17 cellular contexts compared by ENCODE assay signal in genomic region chr15:71333839-71334238, GRCh38.
DNase-seq lines count a peak whose midpoint lies in the region; ATAC-seq and TF ChIP-seq lines count a peak whose summit lies in the region.
"Had no signal": no experiment of that assay in that cellular context is flagged by ENCODE, and none has a peak within 500 bp of the region (broad histone marks: within the 10 kb centered on the region; RNA-seq: fewer than 3 reads in every experiment).

No MANE protein-coding gene starts in this region.

- H2AFZ ChIP-seq in IMR-90 (replicated peaks; ENCODE audit: low read length, poor library complexity): no peak overlapping the region

- no peak overlapping the region for H3K4me3 Mint-ChIP-seq in CD4-positive, CD25-positive, alpha-beta regulatory T cell
- H3K4me3 Mint-ChIP-seq in nephron: no peak overlapping the region
- H3K4me3 Mint-ChIP-seq: effector memory CD8-positive, alpha-beta T cell; stimulated activated memory B cell treated with anti-CD40 and anti-IgM and Interleukin-4, amounts not matched to agents 10 μg/mL and 1 μg/mL and 100 μg/mL, for 72 hours had no signal

- intact Hi-C loops in IMR-90 (cut with micrococcal nuclease): loop anchor here (5.0 kb wide), 1 partner anchor 217 kb away; the partner anchor contains the start of gene THSD4

- CTCF ChIA-PET in IMR-90 (lab: Yijun Ruan, JAX): interaction anchor here (1.9 kb wide), 1 partner anchor 32 kb away, joined by 4 read pairs; no protein-coding TSS in a partner anchor

- H3K4ac ChIP-seq in IMR-90 (ENCODE audit: low read depth, low read length): peak overlapping the region; percentile 99; the same call in 1 of the 2 replicates

- H3K14ac ChIP-seq in IMR-90 (replicated peaks; ENCODE audit: low read depth, low read length): peak overlapping the region; percentile 98

- peak overlapping the region; percentile 83; the same call in 1 of the 2 replicates for H3K9ac ChIP-seq in IMR-90 (ENCODE audit: low read depth, low read length)

- dilution Hi-C loops in IMR-90 (cut with HindIII; ENCODE audit: low sequenced_read_pairs, unreplicated experiment): no loop called here

- TF ChIP-seq POLR2A in IMR-90 (IDR thresholded peaks at IDR 0.05; ENCODE audit: low read depth, low read length): no peak

- WGBS in IMR-90 (ENCODE audit: extremely low coverage in 2 of 2, insufficient read length in 1 of 2), 2 experiments: no CpG with 5 or more reads among the region's 3 CpGs

- POLR2A ChIA-PET in IMR-90 (lab: Charles Lee; ENCODE audit: unreplicated experiment): no interaction called here

- H3K9me1 ChIP-seq in IMR-90 (ENCODE audit: insufficient read depth, low read length): peaks cover 56% of the 10 kb centered on the region

- H2BK120ac ChIP-seq in IMR-90 (ENCODE audit: low read depth, low read length): peak overlapping the region; percentile 100

- peak overlapping the region; percentile 99 for H2BK20ac ChIP-seq in IMR-90 (ENCODE audit: low read depth, low read length)

- no TSS peak for BruUV-seq in IMR-90 (replicated peaks; lab: Mats Ljungman, UMichigan)

- TF ChIP-seq CTCF in IMR-90 (conservative IDR thresholded peaks at IDR 0.05; ENCODE audit: low read depth, low read length): no peak
- no peak for TF ChIP-seq CTCF in brain microvascular endothelial cell (IDR thresholded peaks at IDR 0.05; ENCODE audit: low read depth, low read length, missing control alignments)
- no peak for TF ChIP-seq CTCF in nephron (IDR thresholded peaks at IDR 0.05; ENCODE audit: unreplicated experiment in 3 of 3)

- no peak for ATAC-seq in CD4-positive, CD25-positive, alpha-beta regulatory T cell (ENCODE audit: low read depth in 2 of 2)
- ATAC-seq in IMR-90 (ENCODE audit: low read depth) (peak; percentile 70), HG02588 (IDR thresholded peaks at IDR 0.05; ENCODE audit: unreplicated experiment) (no peak), GM19395 (IDR thresholded peaks at IDR 0.05; ENCODE audit: unreplicated experiment) (no peak)
- ATAC-seq: effector memory CD8-positive, alpha-beta T cell; stimulated activated memory B cell treated with anti-CD40 and anti-IgM and Interleukin-4, amounts not matched to agents 10 μg/mL and 1 μg/mL and 100 μg/mL, for 72 hours had no signal

- H3K27me3 ChIP-seq in CD4-positive, CD25-positive, alpha-beta regulatory T cell (ENCODE audit: control insufficient read depth, insufficient read depth, low read length): no peaks in the 10 kb centered on the region
- H3K27me3 ChIP-seq in IMR-90 (ENCODE audit: control insufficient read depth, insufficient read depth, low read length) (no peaks in the 10 kb centered on the region), brain microvascular endothelial cell (replicated peaks) (no peaks in the 10 kb centered on the region)

- H4K5ac ChIP-seq in IMR-90 (ENCODE audit: low read depth, low read length): peak overlapping the region; percentile 100; the same call in 1 of the 2 replicates

- peaks cover 0 to 6% (median 0%) of the 10 kb centered on the region in 4 donors for H3K4me1 Mint-ChIP-seq in CD4-positive, CD25-positive, alpha-beta regulatory T cell
- H3K4me1 Mint-ChIP-seq in nephron: peaks cover 78% of the 10 kb centered on the region
- H3K4me1 Mint-ChIP-seq: stimulated activated memory B cell treated with anti-CD40 and anti-IgM and Interleukin-4, amounts not matched to agents 10 μg/mL and 1 μg/mL and 100 μg/mL, for 72 hours had no signal

- H4K20me1 ChIP-seq in IMR-90 (ENCODE audit: insufficient read depth, low read length): no peaks in the 10 kb centered on the region

- peak overlapping the region; percentile 100 for H4K91ac ChIP-seq in IMR-90 (ENCODE audit: insufficient read depth, low read depth, low read length)

- peak overlapping the region; percentile 100 for H2BK5ac ChIP-seq in IMR-90 (ENCODE audit: low read depth, low read length, poor library complexity, severe bottlenecking)

- H3K9me3 Mint-ChIP-seq in CD4-positive, CD25-positive, alpha-beta regulatory T cell: peaks cover 0 to 3% (median 0%) of the 10 kb centered on the region in 7 donors
- no peaks in the 10 kb centered on the region for H3K9me3 Mint-ChIP-seq in nephron
- H3K9me3 Mint-ChIP-seq: effector memory CD8-positive, alpha-beta T cell; stimulated activated memory B cell treated with anti-CD40 and anti-IgM and Interleukin-4, amounts not matched to agents 10 μg/mL and 1 μg/mL and 100 μg/mL, for 72 hours had no signal

- H2AK5ac ChIP-seq in IMR-90 (ENCODE audit: low read depth, low read length): peak overlapping the region; percentile 99

- no peak overlapping the region for H3K27ac ChIP-seq in CD4-positive, CD25-positive, alpha-beta regulatory T cell (ENCODE audit: insufficient read depth, low read length, poor library complexity, severe bottlenecking)
- H3K27ac ChIP-seq in IMR-90 (ENCODE audit: insufficient read depth, low read length) (peak overlapping the region; percentile 100), brain microvascular endothelial cell (peak overlapping the region; percentile 53)

- peak overlapping the region; percentile 96 for H3K23ac ChIP-seq in IMR-90 (ENCODE audit: low read depth, low read length)

- H3K36me3 ChIP-seq in CD4-positive, CD25-positive, alpha-beta regulatory T cell (ENCODE audit: control insufficient read depth, insufficient read depth, low read length): no peaks in the 10 kb centered on the region
- H3K36me3 ChIP-seq in IMR-90 (ENCODE audit: control insufficient read depth, insufficient read depth, low read length) (peaks cover 18% of the 10 kb centered on the region), brain microvascular endothelial cell (replicated peaks) (no peaks in the 10 kb centered on the region)

- no peaks in the 10 kb centered on the region for H3K27me3 Mint-ChIP-seq in CD4-positive, CD25-positive, alpha-beta regulatory T cell
- H3K27me3 Mint-ChIP-seq in nephron (ENCODE audit: low read depth): peaks cover 3% of the 10 kb centered on the region
- H3K27me3 Mint-ChIP-seq: stimulated activated memory B cell treated with anti-CD40 and anti-IgM and Interleukin-4, amounts not matched to agents 10 μg/mL and 1 μg/mL and 100 μg/mL, for 72 hours had no signal

- no peak for TF ChIP-seq RAD21 in IMR-90 (IDR thresholded peaks at IDR 0.05; ENCODE audit: low read length)

- no peaks in the 10 kb centered on the region for H3K4me1 ChIP-seq in CD4-positive, CD25-positive, alpha-beta regulatory T cell (ENCODE audit: control insufficient read depth, insufficient read depth, low read length, poor library complexity, severe bottlenecking)
- H3K4me1 ChIP-seq in IMR-90 (ENCODE audit: control insufficient read depth, insufficient read depth, low read length): peaks cover 65% of the 10 kb centered on the region

- peak overlapping the region; percentile 100 for H3K18ac ChIP-seq in IMR-90 (ENCODE audit: low read depth, low read length)

- no peaks in the 10 kb centered on the region for H3K36me3 Mint-ChIP-seq in CD4-positive, CD25-positive, alpha-beta regulatory T cell
- no peaks in the 10 kb centered on the region for H3K36me3 Mint-ChIP-seq in nephron (ENCODE audit: low read depth)
- H3K36me3 Mint-ChIP-seq: stimulated activated memory B cell treated with anti-CD40 and anti-IgM and Interleukin-4, amounts not matched to agents 10 μg/mL and 1 μg/mL and 100 μg/mL, for 72 hours had no signal

- H2BK15ac ChIP-seq in IMR-90 (ENCODE audit: low read depth, low read length): peak overlapping the region; percentile 99; the same call in 2 of the 3 replicates

- H3K4me3 ChIP-seq in CD4-positive, CD25-positive, alpha-beta regulatory T cell (ENCODE audit: low read depth, low read length): no peak overlapping the region
- no peak overlapping the region for H3K4me3 ChIP-seq in IMR-90 (ENCODE audit: insufficient read depth, low read depth, low read length)
- H3K4me3 ChIP-seq in brain microvascular endothelial cell (ENCODE audit: low read depth, low read length): no peak overlapping the region

- peak overlapping the region; percentile 70; the same call in 1 of the 2 replicates for H3K4me2 ChIP-seq in IMR-90 (ENCODE audit: low read depth, low read length)

- no peaks in the 10 kb centered on the region for H3K9me3 ChIP-seq in CD4-positive, CD25-positive, alpha-beta regulatory T cell (ENCODE audit: control insufficient read depth in 2 of 2, low read length in 2 of 2)
- H3K9me3 ChIP-seq in IMR-90 (ENCODE audit: control insufficient read depth, insufficient read depth, low read length): no peaks in the 10 kb centered on the region

- H3K27ac Mint-ChIP-seq in CD4-positive, CD25-positive, alpha-beta regulatory T cell: peak overlapping the region in 2 of 3 donors; percentile 23 to 29
- peak overlapping the region; percentile 85 for H3K27ac Mint-ChIP-seq in nephron
- H3K27ac Mint-ChIP-seq: effector memory CD8-positive, alpha-beta T cell; progenitor cell of endocrine pancreas; stimulated activated memory B cell treated with anti-CD40 and anti-IgM and Interleukin-4, amounts not matched to agents 10 μg/mL and 1 μg/mL and 100 μg/mL, for 72 hours had no signal

- peaks cover 27 to 65% of the 10 kb centered on the region in 2 experiments for H3K79me1 ChIP-seq in IMR-90 (ENCODE audit: low read depth in 1 of 2, low read length in 2 of 2)

- peak overlapping the region; percentile 94 for H3K56ac ChIP-seq in IMR-90 (ENCODE audit: extremely low read depth, insufficient read depth, low read length)

- peak in 1 of 3 donors; percentile 2 for DNase-seq in CD4-positive, CD25-positive, alpha-beta regulatory T cell
- DNase-seq in IMR-90 (peak; percentile 91), brain microvascular endothelial cell (peak; percentile 79), GM19240 (ENCODE audit: insufficient read length, low spot score) (no peak), NCI-H69 (lab: John Stamatoyannopoulos, UW) (no peak)
- DNase-seq: activated CD8-positive, alpha-beta memory T cell treated with anti-CD3 and anti-CD28 coated beads, Interleukin-2, amount 50 U/mL, for 4 hours; amygdala; effector memory CD8-positive, alpha-beta T cell; KBM-7; NCI-H146; SIG-M5; stimulated activated CD4-positive, alpha-beta T cell treated with anti-CD3 and anti-CD28 coated beads, Interleukin-2, amount 100 ng/mL, for 48 hours had no signal

- in situ Hi-C loops in IMR-90 (cut with MboI; ENCODE audit: low sequenced_read_pairs): no loop called here
- in situ Hi-C loops in brain microvascular endothelial cell (cut with HindIII; ENCODE audit: low pct_ligation_motif_present, low sequenced_read_pairs): no loop called here

- peak overlapping the region; percentile 93 to 98 for H4K8ac ChIP-seq in IMR-90 (ENCODE audit: low read depth in 2 of 2, low read length in 2 of 2)

- peak overlapping the region; percentile 10 for H2AK9ac ChIP-seq in IMR-90 (replicated peaks; ENCODE audit: low read depth, low read length, poor library complexity)

TF ChIP-seq in IMR-90, 13 proteins besides CTCF, POLR2A, EP300 and RAD21 (continues in another document):
- TF ChIP-seq ELK1 (IDR thresholded peaks at IDR 0.05; ENCODE audit: borderline replicate concordance, low read depth, low read length): no peak

Comparison
In these comparisons a context has a peak if more than half of its experiments do, and no peak if none do; other contexts are left out.
1. DNase-seq: peak in IMR-90 (single experiment) and brain microvascular endothelial cell (single experiment); none in GM19240 (single experiment) and NCI-H69 (single experiment).